In the genomic region with DNA sequence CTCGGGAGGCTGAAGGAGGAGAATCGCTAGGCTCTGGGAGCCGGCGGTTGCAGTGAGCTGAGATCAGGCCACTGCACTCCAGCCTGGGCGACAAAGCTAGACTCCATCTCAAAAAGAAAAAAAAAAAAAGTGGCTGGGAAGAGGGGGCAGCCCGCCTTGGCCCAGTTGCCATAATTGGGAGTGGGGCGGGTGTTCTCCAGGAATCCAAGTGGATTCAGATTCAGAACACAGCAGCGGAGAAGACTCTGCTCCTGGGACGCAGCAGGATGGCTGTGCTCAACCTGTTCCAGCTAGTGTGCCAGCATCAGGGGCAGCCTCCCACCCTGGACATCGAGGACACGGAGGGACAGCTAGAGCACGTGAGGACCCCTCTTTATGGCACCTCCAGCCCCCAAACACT, we compare ENCODE assay signal across 29 cellular contexts. TPM values are rescaled to one million over a fixed set of nuclear protein-coding genes. Genes with fewer than 3 reads are reported as not detected.
A peak's percentile ranks its signal among the peaks of the same experiment; 100 is the strongest.
DNase-seq lines count a peak whose midpoint lies in the region; ATAC-seq, FAIRE-seq and TF ChIP-seq lines count a peak whose summit lies in the region.
"Had no signal": no experiment of that assay in that cellular context is flagged by ENCODE, and none has a peak within 500 bp of the region (broad histone marks: within the 10 kb centered on the region; RNA-seq: fewer than 3 reads in every experiment).

No MANE protein-coding gene starts in this region.

- H2BK5ac ChIP-seq in H1 (ENCODE audit: low read depth, low read length) = no peak overlapping the region
- no peak overlapping the region for H2BK5ac ChIP-seq in trophoblast cell (ENCODE audit: low read depth, low read length, poor library complexity)

- H4K20me1 ChIP-seq in KMS-11 (ENCODE audit: insufficient read depth) (no peaks in the 10 kb centered on the region), H1 (replicated peaks in 1 of 2; ENCODE audit: control insufficient read depth in 1 of 2, insufficient read depth in 2 of 2, low read length in 2 of 2) (peaks cover 2 to 3% of the 10 kb centered on the region in 2 experiments)

- H3K27me3 ChIP-seq in KMS-11 (ENCODE audit: insufficient read depth, low read depth) (no peaks in the 10 kb centered on the region), H1 (replicated peaks in 1 of 4; ENCODE audit: control insufficient read depth in 3 of 4, extremely low read depth in 1 of 4, insufficient read depth in 3 of 4, low read length in 3 of 4) (peaks cover 1 to 32% (median 25%) of the 10 kb centered on the region in 4 experiments), trophoblast cell (ENCODE audit: insufficient read depth, low read length) (peaks cover 27% of the 10 kb centered on the region)

- H3K18ac ChIP-seq in H1 (ENCODE audit: extremely low read depth, low read length) (no peak overlapping the region), trophoblast cell (ENCODE audit: low read length) (no peak overlapping the region)

- peak overlapping the region; percentile 48; the same call in 1 of the 2 replicates for H3K4me2 ChIP-seq in KMS-11
- H3K4me2 ChIP-seq in H1 (ENCODE audit: insufficient read depth in 1 of 2, low read depth in 2 of 2, low read length in 2 of 2) = peak overlapping the region; percentile 64 to 98; a peak in 3 of 4 replicates
- H3K4me2 ChIP-seq in trophoblast cell (ENCODE audit: low read length) = no peak overlapping the region

- no peak overlapping the region for H4K12ac ChIP-seq in trophoblast cell (ENCODE audit: low read depth, low read length)

- TF ChIP-seq RAD21 in H1 (IDR thresholded peaks at IDR 0.05 in 1 of 2, conservative IDR thresholded peaks at IDR 0.05 in 1 of 2; ENCODE audit: low read depth in 2 of 2, low read length in 2 of 2) = no peak

- DNase-seq in activated naive CD4-positive, alpha-beta T cell treated with anti-CD3 and anti-CD28 coated beads for 36 hours = no peak
- no peak for DNase-seq in activated naive CD4-positive, alpha-beta T cell treated with anti-CD3 and anti-CD28 coated beads, Interleukin-2, amount 50 U/mL, for 16 hours
- DNase-seq in H1 (ENCODE audit: low read depth in 1 of 2, low spot score in 2 of 2) = no peak
- no peak for DNase-seq in trophoblast cell
- DNase-seq in DMS79 treated with DMSO at 0.1 percent for 48 hours (lab: John Stamatoyannopoulos, UW) = no peak
- DNase-seq: activated CD4-positive, alpha-beta T cell treated with anti-CD3 and anti-CD28 coated beads, Interleukin-2, amount 50 U/mL, for 4 hours; activated CD4-positive, CD25-positive, alpha-beta regulatory T cell; activated naive CD4-positive, alpha-beta T cell; kidney; NCI-H1048; NCI-H748 treated with DMSO at 0.1 percent for 48 hours; occipital lobe; stimulated activated CD4-positive, alpha-beta T cell treated with anti-CD3 and anti-CD28 coated beads, Interleukin-4, amount 100 ng/mL, for 24 hours; upper lobe of right lung had no signal

- H2BK15ac ChIP-seq in H1 (ENCODE audit: low read length) = 0 out of 2 replicates have a peak overlapping the region, but pooled peaks have one; percentile 19

- H3K4me1 ChIP-seq in KMS-11 (ENCODE audit: low read depth, poor library complexity, severe bottlenecking) = peaks cover 5% of the 10 kb centered on the region
- peaks cover 3 to 14% (median 11%) of the 10 kb centered on the region in 4 experiments for H3K4me1 ChIP-seq in H1 (replicated peaks in 1 of 4; ENCODE audit: control insufficient read depth in 3 of 4, insufficient read depth in 4 of 4, low read length in 3 of 4)
- peaks cover under 1 to 8% of the 10 kb centered on the region in 2 experiments for H3K4me1 ChIP-seq in trophoblast cell (ENCODE audit: control insufficient read depth in 1 of 2, insufficient read depth in 2 of 2, low read length in 2 of 2)

- no peak for ATAC-seq in GM18861 (IDR thresholded peaks at IDR 0.05; ENCODE audit: unreplicated experiment)
- ATAC-seq in GM21515 (IDR thresholded peaks at IDR 0.05; ENCODE audit: unreplicated experiment) = no peak
- ATAC-seq: upper lobe of right lung had no signal

- TF ChIP-seq CTCF in KMS-11 (conservative IDR thresholded peaks at IDR 0.05; ENCODE audit: low read depth, low read length) (no peak), H1 (IDR thresholded peaks at IDR 0.05; ENCODE audit: control extremely low read depth in 1 of 3, insufficient read depth in 1 of 3, low read depth in 1 of 3, low read length in 3 of 3) (no peak)

- H2BK12ac ChIP-seq in H1 (ENCODE audit: low read depth, low read length) (0 out of 2 replicates have a peak overlapping the region, but pooled peaks have one; percentile 6), trophoblast cell (ENCODE audit: low read length) (no peak overlapping the region)

- POLR2A ChIA-PET in H1 (lab: Charles Lee; ENCODE audit: partially characterized antibody) = interaction anchor here (0.6 to 3.8 kb wide), 9 partner anchors 10 to 193 kb away, joined by 3 to 35 read pairs (median 4); a partner anchor contains a TSS

- H4K5ac ChIP-seq in H1 (ENCODE audit: insufficient read length, low read depth, low read length) = no peak overlapping the region

- H4K91ac ChIP-seq in H1 (replicated peaks; ENCODE audit: insufficient read length, low read length) (no peak overlapping the region), trophoblast cell (ENCODE audit: low read depth, low read length) (no peak overlapping the region)

- no peak overlapping the region for H3K4ac ChIP-seq in H1 (replicated peaks; ENCODE audit: insufficient read length, low read depth, low read length)
- no peak overlapping the region for H3K4ac ChIP-seq in trophoblast cell (ENCODE audit: low read depth, low read length)

- H3K79me2 ChIP-seq in KMS-11 (ENCODE audit: insufficient read depth, low read depth) (no peaks in the 10 kb centered on the region), H1 (ENCODE audit: control insufficient read depth in 1 of 2, insufficient read depth in 2 of 2, low read length in 2 of 2) (no peaks in the 10 kb centered on the region), trophoblast cell (ENCODE audit: control insufficient read depth, insufficient read depth, low read length, poor library complexity) (no peaks in the 10 kb centered on the region)

- H3K36me3 ChIP-seq in KMS-11 (ENCODE audit: insufficient read depth) = no peaks in the 10 kb centered on the region
- peaks cover 14 to 24% (median 16%) of the 10 kb centered on the region in 4 experiments; a peak in 7 of 8 replicates for H3K36me3 ChIP-seq in H1 (ENCODE audit: control insufficient read depth in 2 of 4, insufficient read depth in 4 of 4, low read length in 3 of 4)
- H3K36me3 ChIP-seq in trophoblast cell (ENCODE audit: control insufficient read depth in 1 of 2, insufficient read depth in 2 of 2, low read length in 2 of 2) = peaks cover 25 to 28% of the 10 kb centered on the region in 2 experiments

- peaks cover 17% of the 10 kb centered on the region for H3K4me1 Mint-ChIP-seq in activated naive CD4-positive, alpha-beta T cell treated with anti-CD3 and anti-CD28 coated beads for 36 hours (ENCODE audit: low read depth)

- H2AK5ac ChIP-seq in H1 (ENCODE audit: low read depth, low read length) (no peak overlapping the region), trophoblast cell (ENCODE audit: low read length) (no peak overlapping the region)

- TF ChIP-seq EP300 in H1 (IDR thresholded peaks at IDR 0.05; ENCODE audit: borderline replicate concordance in 1 of 2, low read depth in 2 of 2, low read length in 2 of 2) = no peak

- no peak overlapping the region for H3K56ac ChIP-seq in H1 (replicated peaks; ENCODE audit: insufficient read length, low read depth, low read length)

- peaks cover 9% of the 10 kb centered on the region; the same call in 1 of the 2 replicates for H3K23me2 ChIP-seq in H1 (ENCODE audit: low read depth, low read length)

- peaks cover 7% of the 10 kb centered on the region for H3K27me3 Mint-ChIP-seq in activated naive CD4-positive, alpha-beta T cell treated with anti-CD3 and anti-CD28 coated beads for 36 hours (ENCODE audit: low read depth)
- H3K27me3 Mint-ChIP-seq: CD4-positive, alpha-beta T cell had no signal

- H3K4me3 Mint-ChIP-seq in activated naive CD4-positive, alpha-beta T cell treated with anti-CD3 and anti-CD28 coated beads for 36 hours = peak overlapping the region; percentile 4
- H3K4me3 Mint-ChIP-seq: CD4-positive, alpha-beta T cell; mesothelial cell of epicardium had no signal

- H3K9me3 ChIP-seq in H1 (ENCODE audit: insufficient read depth in 2 of 2, low read depth in 1 of 2, low read length in 1 of 2) = no peaks in the 10 kb centered on the region
- H3K9me3 ChIP-seq in trophoblast cell (ENCODE audit: insufficient read depth, low read depth, low read length) = no peaks in the 10 kb centered on the region
- H3K9me3 ChIP-seq: SJSA1, suprapubic skin, upper lobe of right lung had no signal

- H2BK120ac ChIP-seq in H1 (replicated peaks; ENCODE audit: low read depth, low read length) (no peak overlapping the region), trophoblast cell (ENCODE audit: insufficient read depth, low read length, poor library complexity) (no peak overlapping the region)

- no peak overlapping the region for H2AFZ ChIP-seq in KMS-11 (ENCODE audit: low read depth)
- no peak overlapping the region for H2AFZ ChIP-seq in H1 (ENCODE audit: low read length)
- no peak overlapping the region for H2AFZ ChIP-seq in trophoblast cell (ENCODE audit: insufficient read depth, low read length, poor library complexity)

- FAIRE-seq in H1 (lab: Jason Lieb, UNC) = no peak
- FAIRE-seq: GM12892, kidney had no signal

- peaks cover 5% of the 10 kb centered on the region for H3K36me3 Mint-ChIP-seq in activated naive CD4-positive, alpha-beta T cell treated with anti-CD3 and anti-CD28 coated beads for 36 hours (ENCODE audit: low read depth)

- H3K27ac ChIP-seq in KMS-11 (no peak overlapping the region), H1 (ENCODE audit: low read depth, low read length) (no peak overlapping the region), trophoblast cell (ENCODE audit: low read depth, low read length) (no peak overlapping the region)
- H3K27ac ChIP-seq: SJSA1, suprapubic skin, upper lobe of right lung had no signal

- H3K14ac ChIP-seq in H1 (ENCODE audit: insufficient read length) (no peak overlapping the region), trophoblast cell (ENCODE audit: low read length) (no peak overlapping the region)

- no peak overlapping the region for H3K23ac ChIP-seq in H1 (ENCODE audit: insufficient read length)
- no peak overlapping the region for H3K23ac ChIP-seq in trophoblast cell (ENCODE audit: low read length)

- CTCF ChIA-PET in activated naive CD4-positive, alpha-beta T cell treated with anti-CD3 and anti-CD28 coated beads for 36 hours (lab: Charles Lee) = interaction anchor here (8.0 kb wide), 1 partner anchor 105 kb away, joined by 52 read pairs; no protein-coding TSS in a partner anchor
- CTCF ChIA-PET in H1 (lab: Charles Lee; ENCODE audit: partially characterized antibody) = interaction anchor here (1.2 to 7.9 kb wide), 10 partner anchors 10 to 157 kb away, joined by 3 to 51 read pairs (median 6); a partner anchor contains a TSS

- no peaks in the 10 kb centered on the region for H3K9me3 Mint-ChIP-seq in activated naive CD4-positive, alpha-beta T cell treated with anti-CD3 and anti-CD28 coated beads for 36 hours
- H3K9me3 Mint-ChIP-seq: CD4-positive, alpha-beta T cell; dendritic cell treated with granulocyte-macrophage colony-stimulating factor and Interleukin-4, amounts not matched to agents 40 ng/mL and 50 ng/mL, for 4 days; mesothelial cell of epicardium; naive thymus-derived CD8-positive, alpha-beta T cell; T-cell had no signal

- H2BK20ac ChIP-seq in H1 (ENCODE audit: low read length) = no peak overlapping the region

- WGBS in H1 (ENCODE audit: extremely low coverage in 1 of 2, insufficient coverage in 1 of 2, insufficient read length in 1 of 2, insufficient replicate concordance in 2 of 2, low coverage in 1 of 2, low lambda C conversion rate in 2 of 2, missing lambda C conversion rate in 1 of 2), 2 experiments = 80% methylated on average over 12 of the region's 12 CpGs; no CpG with 5 or more reads in 1 of the 2 experiments
- no CpG with 5 or more reads among the region's 12 CpGs for WGBS in trophoblast cell (ENCODE audit: extremely low coverage, insufficient coverage, insufficient read length)

- no peak for TF ChIP-seq POLR2A in H1 (IDR thresholded peaks at IDR 0.05; ENCODE audit: control extremely low read depth in 1 of 2, low read depth in 2 of 2, low read length in 2 of 2)

- H3K79me1 ChIP-seq in H1 (ENCODE audit: low read depth, low read length) = no peaks in the 10 kb centered on the region; the same call in none of the 2 replicates
- H3K79me1 ChIP-seq in trophoblast cell (ENCODE audit: low read length) = no peaks in the 10 kb centered on the region

- H4K8ac ChIP-seq in H1 (ENCODE audit: extremely low read depth, insufficient read depth, low read length) (no peak overlapping the region), trophoblast cell (ENCODE audit: low read depth, low read length) (no peak overlapping the region)

- intact Hi-C loops in activated naive CD4-positive, alpha-beta T cell treated with anti-CD3 and anti-CD28 coated beads for 36 hours (cut with micrococcal nuclease) = no loop called here

- no peak overlapping the region for H3K27ac Mint-ChIP-seq in activated naive CD4-positive, alpha-beta T cell treated with anti-CD3 and anti-CD28 coated beads for 36 hours
- H3K27ac Mint-ChIP-seq: CD4-positive, alpha-beta T cell; dendritic cell treated with granulocyte-macrophage colony-stimulating factor and Interleukin-4, amounts not matched to agents 40 ng/mL and 50 ng/mL, for 4 days; mesothelial cell of epicardium; T-cell had no signal

- no peak overlapping the region for H3K4me3 ChIP-seq in KMS-11 (IDR thresholded peaks at IDR 0.05; ENCODE audit: insufficient read depth, low read depth, low read length)
- H3K4me3 ChIP-seq in H1 (ENCODE audit: extremely low read depth in 1 of 4, insufficient read depth in 2 of 4, low read depth in 3 of 4, low read length in 4 of 4) = peak overlapping the region in 2 of 4 experiments; percentile 21 to 61; a peak in 3 of 8 replicates
- peak overlapping the region; percentile 35 for H3K4me3 ChIP-seq in trophoblast cell (ENCODE audit: low read depth, low read length)
- H3K4me3 ChIP-seq: SJSA1, upper lobe of right lung had no signal

- H3K9ac ChIP-seq in KMS-11 (no peak overlapping the region), H1 (replicated peaks in 1 of 4; ENCODE audit: extremely low read depth in 1 of 4, low read depth in 3 of 4, low read length in 3 of 4) (no peak overlapping the region), trophoblast cell (ENCODE audit: low read length) (no peak overlapping the region)

RNA-seq across cellular contexts. Expression of a gene that starts 5.5 kb away (rescaled TPM):
- total RNA-seq in activated naive CD4-positive, alpha-beta T cell treated with anti-CD3 and anti-CD28 coated beads for 36 hours = 1 to 10 TPM in 1 of 2 experiments, under 1 TPM in 1; 0.57 to 1.3 TPM
- 0.56 TPM in 1 of 2 replicates, not detected in the other for total RNA-seq in H1 (2021; fragmentation: NEBNext Ultra II Directional; extraction: Animal tissue kit (Norgen Biotek cat#: 25700))
- 0.45 and 0.80 TPM in 2 replicates for polyA plus RNA-seq in H1 (2011; rRNA removed)
- 0.92 TPM for polyA plus RNA-seq in H1 (2011; cell fraction: cytosol; rRNA removed)
- polyA plus RNA-seq in H1 (2011; cell fraction: nucleus; rRNA removed) = 1.3 TPM
- 0.27 to 0.42 TPM (median 0.36 TPM) in 4 replicates for polyA plus RNA-seq in H1 (2012, experiment 1 of 2)
- 0.22 TPM for polyA plus RNA-seq in H1 (2012, experiment 2 of 2)
- polyA plus RNA-seq in H1 (2013, experiment 1 of 2) = 0.14 TPM
- 0.26 TPM for polyA plus RNA-seq in H1 (2013, experiment 2 of 2)
- polyA minus RNA-seq in H1 (2011; rRNA and poly(A)+ RNA removed) = not detected in 2 replicates
- not detected for polyA minus RNA-seq in H1 (2011; cell fraction: cytosol; rRNA and poly(A)+ RNA removed)
- 0.90 TPM for polyA minus RNA-seq in H1 (2011; cell fraction: nucleus; rRNA and poly(A)+ RNA removed)
- polyA plus RNA-seq in trophoblast cell (2013) = not detected in 2 replicates
- total RNA-seq: fibroblast of villous mesenchyme, IMR-90, mesothelial cell of epicardium, pulmonary artery endothelial cell, SJSA1, upper lobe of right lung had no signal
- polyA plus RNA-seq: IMR-90; naive thymus-derived CD8-positive, alpha-beta T cell had no signal

RNA-seq across cellular contexts. Expression of a gene that starts 19.5 kb away (rescaled TPM):
- 1 to 10 TPM; 2.6 to 3.2 TPM for total RNA-seq in activated naive CD4-positive, alpha-beta T cell treated with anti-CD3 and anti-CD28 coated beads for 36 hours
- total RNA-seq in H1 (2021; fragmentation: NEBNext Ultra II Directional; extraction: Animal tissue kit (Norgen Biotek cat#: 25700)) = 5.0 and 6.4 TPM in 2 replicates
- polyA plus RNA-seq in H1 (2011; rRNA removed) = 3.7 and 5.9 TPM in 2 replicates
- 5.3 TPM for polyA plus RNA-seq in H1 (2011; cell fraction: cytosol; rRNA removed)
- 11.4 TPM for polyA plus RNA-seq in H1 (2011; cell fraction: nucleus; rRNA removed)
- polyA plus RNA-seq in H1 (2012, experiment 1 of 2) = 2.7 to 5.6 TPM (median 4.5 TPM) in 4 replicates
- 3.6 TPM for polyA plus RNA-seq in H1 (2012, experiment 2 of 2)
- polyA plus RNA-seq in H1 (2013, experiment 1 of 2) = 2.6 TPM
- polyA plus RNA-seq in H1 (2013, experiment 2 of 2) = 2.9 TPM
- polyA minus RNA-seq in H1 (2011; rRNA and poly(A)+ RNA removed) = 2.3 and 3.4 TPM in 2 replicates
- 2.6 TPM for polyA minus RNA-seq in H1 (2011; cell fraction: cytosol; rRNA and poly(A)+ RNA removed)
- 6.4 TPM for polyA minus RNA-seq in H1 (2011; cell fraction: nucleus; rRNA and poly(A)+ RNA removed)
- 0.16 and 0.26 TPM in 2 replicates for polyA plus RNA-seq in trophoblast cell (2013)
- total RNA-seq: A172, fibroblast of villous mesenchyme, IMR-90, pulmonary artery endothelial cell, SJSA1 had no signal
- polyA plus RNA-seq: IMR-90 had no signal

RNA-seq across cellular contexts. Expression of a gene that starts 30.2 kb away (rescaled TPM):
- total RNA-seq in activated naive CD4-positive, alpha-beta T cell treated with anti-CD3 and anti-CD28 coated beads for 36 hours = 100 to 1,000 TPM; 114 to 116 TPM
- 112 and 113 TPM in 2 replicates for total RNA-seq in H1 (2021; fragmentation: NEBNext Ultra II Directional; extraction: Animal tissue kit (Norgen Biotek cat#: 25700))
- 64.9 and 98.5 TPM in 2 replicates for polyA plus RNA-seq in H1 (2011; rRNA removed)
- 104 TPM for polyA plus RNA-seq in H1 (2011; cell fraction: cytosol; rRNA removed)
- 85.4 TPM for polyA plus RNA-seq in H1 (2011; cell fraction: nucleus; rRNA removed)
- 58.9 to 84.2 TPM (median 67.7 TPM) in 4 replicates for polyA plus RNA-seq in H1 (2012, experiment 1 of 2)
- polyA plus RNA-seq in H1 (2012, experiment 2 of 2) = 47.5 TPM
- polyA plus RNA-seq in H1 (2013, experiment 1 of 2) = 60.7 TPM
- 54.4 TPM for polyA plus RNA-seq in H1 (2013, experiment 2 of 2)
- 47.0 and 60.0 TPM in 2 replicates for polyA minus RNA-seq in H1 (2011; rRNA and poly(A)+ RNA removed)
- 44.5 TPM for polyA minus RNA-seq in H1 (2011; cell fraction: cytosol; rRNA and poly(A)+ RNA removed)
- 37.9 TPM for polyA minus RNA-seq in H1 (2011; cell fraction: nucleus; rRNA and poly(A)+ RNA removed)
- 42.0 and 42.6 TPM in 2 replicates for polyA plus RNA-seq in trophoblast cell (2013)

RNA-seq across cellular contexts. Expression of a gene that starts 30.5 kb away (rescaled TPM):
- 10 to 100 TPM; 14.0 to 16.1 TPM for total RNA-seq in activated naive CD4-positive, alpha-beta T cell treated with anti-CD3 and anti-CD28 coated beads for 36 hours
- 25.8 and 26.4 TPM in 2 replicates for total RNA-seq in H1 (2021; fragmentation: NEBNext Ultra II Directional; extraction: Animal tissue kit (Norgen Biotek cat#: 25700))
- 24.1 and 31.0 TPM in 2 replicates for polyA plus RNA-seq in H1 (2011; rRNA removed)
- 25.4 TPM for polyA plus RNA-seq in H1 (2011; cell fraction: cytosol; rRNA removed)
- 19.1 TPM for polyA plus RNA-seq in H1 (2011; cell fraction: nucleus; rRNA removed)
- polyA plus RNA-seq in H1 (2012, experiment 1 of 2) = 21.0 to 23.7 TPM (median 23.5 TPM) in 4 replicates
- 32.3 TPM for polyA plus RNA-seq in H1 (2012, experiment 2 of 2)
- polyA plus RNA-seq in H1 (2013, experiment 1 of 2) = 16.0 TPM
- 16.6 TPM for polyA plus RNA-seq in H1 (2013, experiment 2 of 2)
- polyA minus RNA-seq in H1 (2011; rRNA and poly(A)+ RNA removed) = 10.5 and 15.2 TPM in 2 replicates
- polyA minus RNA-seq in H1 (2011; cell fraction: cytosol; rRNA and poly(A)+ RNA removed) = 12.2 TPM
- polyA minus RNA-seq in H1 (2011; cell fraction: nucleus; rRNA and poly(A)+ RNA removed) = 19.0 TPM
- 11.2 and 11.4 TPM in 2 replicates for polyA plus RNA-seq in trophoblast cell (2013)
